Comparison of ENCODE assay signal across 16 cellular contexts in genomic region chr11:43548921-43549320, GRCh38.
"Had no signal": no experiment of that assay in that cellular context is flagged by ENCODE, and none has a peak within 500 bp of the region (broad histone marks: within the 10 kb centered on the region; RNA-seq: fewer than 3 reads in every experiment).

No MANE protein-coding gene starts in this region.

- H3K4me3 ChIP-seq: pancreas, upper lobe of right lung had no signal

- DNase-seq: activated CD4-positive, alpha-beta T cell treated with anti-CD3 and anti-CD28 coated beads, Interleukin-2, amount 50 U/mL, for 48 hours; activated CD8-positive, alpha-beta memory T cell treated with anti-CD3 and anti-CD28 coated beads, Interleukin-2, amount 50 U/mL, for 48 hours; activated naive CD4-positive, alpha-beta T cell treated with Interleukin-2 at 50 U/mL for 16 hours; activated naive CD8-positive, alpha-beta T cell treated with anti-CD3 and anti-CD28 coated beads for 36 hours; activated T-cell treated with anti-CD3 and anti-CD28 coated beads, Interleukin-2, amount 50 U/mL, for 4 hours; central memory CD4-positive, alpha-beta T cell; effector memory CD4-positive, alpha-beta T cell; hippocampal formation; left cardiac atrium; midbrain; natural killer cell; pancreas; right cardiac atrium; stimulated activated CD4-positive, alpha-beta T cell treated with anti-CD3 and anti-CD28 coated beads, Interleukin-4, amount 100 ng/mL, for 24 hours; stimulated activated naive CD4-positive, alpha-beta T cell treated with Interleukin-2 at 50 U/mL for 16 hours; upper lobe of right lung had no signal

- H3K36me3 ChIP-seq: pancreas, upper lobe of right lung had no signal

- H3K9me3 ChIP-seq: pancreas, upper lobe of right lung had no signal

- H3K4me1 ChIP-seq: pancreas had no signal

- H3K27me3 ChIP-seq: pancreas had no signal

- H3K27ac ChIP-seq: pancreas, upper lobe of right lung had no signal
